1 cellular context compared by ENCODE assay signal in the genomic region with DNA sequence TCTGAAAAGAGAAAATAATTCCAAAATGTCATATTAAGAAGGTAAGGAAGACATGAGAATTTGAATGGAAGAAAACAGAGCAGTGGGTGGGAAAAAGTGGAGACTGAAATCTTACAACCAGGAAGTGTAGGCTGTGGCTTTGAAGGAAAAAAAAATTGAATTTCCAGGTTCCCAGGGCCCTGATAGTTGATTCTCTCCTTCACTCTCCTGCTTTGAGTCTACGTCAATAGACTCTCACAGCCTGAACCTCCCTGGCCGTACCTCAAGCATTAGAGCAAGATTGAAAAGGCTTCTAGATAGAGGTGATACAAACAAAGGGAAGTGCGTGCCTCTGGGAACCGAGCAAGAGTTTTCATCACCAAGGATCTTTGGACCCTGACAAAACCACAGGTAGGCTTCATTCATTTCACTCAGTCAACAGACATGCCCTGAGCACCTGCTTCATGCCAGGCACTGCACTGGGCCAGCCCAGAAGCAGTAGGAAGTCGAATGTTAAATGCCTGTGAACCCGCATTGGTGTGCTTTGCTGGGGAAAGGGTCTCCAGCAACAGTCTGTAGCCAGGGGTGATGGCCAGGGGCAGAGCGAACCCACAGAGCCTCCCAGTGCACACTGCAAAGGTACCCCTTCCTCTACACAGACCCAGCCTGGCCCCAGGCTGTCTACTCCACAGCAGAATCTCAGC.
TF ChIP-seq lines count a peak whose summit lies in the region.

No MANE protein-coding gene starts in this region.

TF ChIP-seq in WTC11, 78 proteins besides CTCF, POLR2A, EP300 and RAD21:
- TF ChIP-seq, protein P1, sequence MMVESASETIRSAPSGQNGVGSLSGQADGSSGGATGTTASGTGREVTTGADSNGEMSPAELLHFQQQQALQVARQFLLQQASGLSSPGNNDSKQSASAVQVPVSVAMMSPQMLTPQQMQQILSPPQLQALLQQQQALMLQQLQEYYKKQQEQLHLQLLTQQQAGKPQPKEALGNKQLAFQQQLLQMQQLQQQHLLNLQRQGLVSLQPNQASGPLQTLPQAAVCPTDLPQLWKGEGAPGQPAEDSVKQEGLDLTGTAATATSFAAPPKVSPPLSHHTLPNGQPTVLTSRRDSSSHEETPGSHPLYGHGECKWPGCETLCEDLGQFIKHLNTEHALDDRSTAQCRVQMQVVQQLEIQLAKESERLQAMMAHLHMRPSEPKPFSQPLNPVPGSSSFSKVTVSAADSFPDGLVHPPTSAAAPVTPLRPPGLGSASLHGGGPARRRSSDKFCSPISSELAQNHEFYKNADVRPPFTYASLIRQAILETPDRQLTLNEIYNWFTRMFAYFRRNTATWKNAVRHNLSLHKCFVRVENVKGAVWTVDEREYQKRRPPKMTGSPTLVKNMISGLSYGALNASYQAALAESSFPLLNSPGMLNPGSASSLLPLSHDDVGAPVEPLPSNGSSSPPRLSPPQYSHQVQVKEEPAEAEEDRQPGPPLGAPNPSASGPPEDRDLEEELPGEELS (CRISPR knock-in tag; IDR thresholded peaks at IDR 0.05), result no peak
- TF ChIP-seq GABPB1 (CRISPR knock-in tag; IDR thresholded peaks at IDR 0.05) (peak; percentile 70), IRF2 (CRISPR knock-in tag; IDR thresholded peaks at IDR 0.05; ENCODE audit: borderline replicate concordance, low read depth) (no peak), KAT7 (CRISPR knock-in tag; IDR thresholded peaks at IDR 0.05; ENCODE audit: borderline replicate concordance) (no peak)
